28 cellular contexts compared by ENCODE assay signal in the genomic region with DNA sequence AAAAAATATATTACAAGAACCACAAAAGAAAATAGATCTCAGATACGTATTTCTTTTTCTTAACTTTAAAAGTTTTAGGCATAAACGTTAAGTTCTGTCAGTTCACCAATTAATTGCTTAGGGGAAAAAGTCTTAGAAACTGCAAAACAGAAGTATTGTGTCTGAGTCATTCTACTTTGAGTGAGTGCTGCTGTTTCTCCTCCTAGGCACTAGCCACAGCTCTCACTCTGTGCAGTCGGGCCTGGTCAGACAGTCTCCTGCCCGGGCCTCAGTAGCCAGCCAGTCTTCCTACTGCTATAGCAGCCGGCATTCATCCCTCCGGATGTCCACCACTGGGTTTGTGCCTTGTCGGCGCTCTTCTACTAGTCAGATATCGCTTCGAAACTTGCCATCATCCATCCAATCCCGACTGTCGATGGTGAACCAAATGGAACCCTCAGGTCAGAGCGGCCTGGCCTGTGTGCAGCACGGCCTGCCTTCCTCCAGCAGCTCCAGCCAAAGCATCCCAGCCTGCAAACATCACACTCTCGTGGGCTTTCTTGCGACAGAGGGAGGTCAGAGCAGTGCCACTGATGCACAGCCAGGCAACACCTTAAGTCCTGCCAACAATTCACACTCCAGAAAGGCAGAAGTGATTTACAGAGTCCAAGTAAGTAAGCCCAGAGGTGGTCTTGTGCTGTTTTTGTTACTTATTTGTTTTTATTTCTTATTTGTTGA.
DNase-seq lines count a peak whose midpoint lies in the region; ATAC-seq, FAIRE-seq and TF ChIP-seq lines count a peak whose summit lies in the region.
"Had no signal": no experiment of that assay in that cellular context is flagged by ENCODE, and none has a peak within 500 bp of the region (broad histone marks: within the 10 kb centered on the region; RNA-seq: fewer than 3 reads in every experiment).

No MANE protein-coding gene starts in this region.

- intact Hi-C loops in tibial artery (cut with DNase I; ENCODE audit: low total_unique reads) = no loop called here

- no peaks in the 10 kb centered on the region for H3K4me1 ChIP-seq in tibial artery

- peak overlapping the region; percentile 70 for H3K27ac Mint-ChIP-seq in activated T-cell treated with anti-CD3 and anti-CD28 coated beads, Interleukin-2, amount 50 U/mL, for 72 hours
- H3K27ac Mint-ChIP-seq in chondrocyte (ENCODE audit: unreplicated experiment) = peak overlapping the region; percentile 11
- H3K27ac Mint-ChIP-seq in stimulated activated effector memory CD8-positive, alpha-beta T cell treated with anti-CD3 and anti-CD28 coated beads, Interleukin-12 subunit alpha, Interleukin-12 subunit beta, amount 100 ng/mL, for 72 hours = peak overlapping the region; percentile 26
- H3K27ac Mint-ChIP-seq: type B pancreatic cell had no signal

- no peak for ATAC-seq in activated T-cell treated with anti-CD3 and anti-CD28 coated beads, Interleukin-2, amount 50 U/mL, for 72 hours (replicated peaks in 1 of 2)
- no peak for ATAC-seq in stimulated activated effector memory CD8-positive, alpha-beta T cell treated with anti-CD3 and anti-CD28 coated beads, Interleukin-12 subunit alpha, Interleukin-12 subunit beta, amount 100 ng/mL, for 72 hours
- ATAC-seq in GM19397 (IDR thresholded peaks at IDR 0.05; ENCODE audit: unreplicated experiment) = no peak

- peak; percentile 95 for FAIRE-seq in HTR-8/SVneo (lab: Jason Lieb, UNC)
- FAIRE-seq: colon, islet of Langerhans had no signal

- H3K27ac ChIP-seq in tibial artery = no peak overlapping the region
- H3K27ac ChIP-seq: C4-2B, epithelial cell of prostate, KMS-11, left ventricle myocardium inferior, skin epidermis, VCaP had no signal

- no peak overlapping the region for H3K4me3 ChIP-seq in tibial artery
- H3K4me3 ChIP-seq: left ventricle myocardium inferior, skin epidermis had no signal

- no peak overlapping the region for H3K4me3 Mint-ChIP-seq in activated T-cell treated with anti-CD3 and anti-CD28 coated beads, Interleukin-2, amount 50 U/mL, for 72 hours
- no peak overlapping the region for H3K4me3 Mint-ChIP-seq in chondrocyte (ENCODE audit: unreplicated experiment)
- no peak overlapping the region for H3K4me3 Mint-ChIP-seq in stimulated activated effector memory CD8-positive, alpha-beta T cell treated with anti-CD3 and anti-CD28 coated beads, Interleukin-12 subunit alpha, Interleukin-12 subunit beta, amount 100 ng/mL, for 72 hours
- H3K4me3 Mint-ChIP-seq: naive B cell, type B pancreatic cell had no signal

- no peak for DNase-seq in activated T-cell treated with anti-CD3 and anti-CD28 coated beads, Interleukin-2, amount 50 U/mL, for 72 hours
- no peak for DNase-seq in activated T-cell treated with anti-CD3 and anti-CD28 coated beads, Interleukin-2, amount 50 U/mL, for 1 hour
- DNase-seq in HTR-8/SVneo (ENCODE audit: insufficient read length, low spot score) (no peak), chondrocyte (ENCODE audit: low spot score) (no peak), NCI-H345 (lab: John Stamatoyannopoulos, UW) (no peak), tibial artery (no peak)
- DNase-seq in stimulated activated effector memory CD8-positive, alpha-beta T cell treated with anti-CD3 and anti-CD28 coated beads, Interleukin-12 subunit alpha, Interleukin-12 subunit beta, amount 100 ng/mL, for 72 hours (ENCODE audit: low spot score in 2 of 2) = no peak
- DNase-seq: activated CD4-positive, alpha-beta T cell treated with anti-CD3 and anti-CD28 coated beads, Interleukin-2, amount 50 U/mL, for 1 hour; activated CD8-positive, alpha-beta memory T cell treated with anti-CD3 and anti-CD28 coated beads, Interleukin-2, amount 50 U/mL, for 48 hours; activated effector memory CD4-positive, alpha-beta T cell treated with anti-CD3 and anti-CD28 coated beads, Interleukin-2, amount 50 U/mL, for 16 hours; amniotic stem cell; DND-41; effector CD4-positive, alpha-beta T cell; glutamatergic neuron; left ventricle myocardium inferior; naive B cell; NCI-H1694; OCI-M1; SK-N-SH had no signal

- no peaks in the 10 kb centered on the region for H3K27me3 Mint-ChIP-seq in activated T-cell treated with anti-CD3 and anti-CD28 coated beads, Interleukin-2, amount 50 U/mL, for 72 hours (ENCODE audit: low read depth)
- H3K27me3 Mint-ChIP-seq in chondrocyte (ENCODE audit: low read depth) = no peaks in the 10 kb centered on the region
- H3K27me3 Mint-ChIP-seq: naive B cell, type B pancreatic cell had no signal

- H3K9me3 ChIP-seq in tibial artery = no peaks in the 10 kb centered on the region
- H3K9me3 ChIP-seq: left ventricle myocardium inferior, SK-N-SH had no signal

- H3K9me3 Mint-ChIP-seq in activated T-cell treated with anti-CD3 and anti-CD28 coated beads, Interleukin-2, amount 50 U/mL, for 72 hours = no peaks in the 10 kb centered on the region
- no peaks in the 10 kb centered on the region for H3K9me3 Mint-ChIP-seq in chondrocyte (ENCODE audit: low read depth)
- no peaks in the 10 kb centered on the region for H3K9me3 Mint-ChIP-seq in stimulated activated effector memory CD8-positive, alpha-beta T cell treated with anti-CD3 and anti-CD28 coated beads, Interleukin-12 subunit alpha, Interleukin-12 subunit beta, amount 100 ng/mL, for 72 hours
- H3K9me3 Mint-ChIP-seq: naive B cell, type B pancreatic cell had no signal

- no peaks in the 10 kb centered on the region for H3K4me1 Mint-ChIP-seq in activated T-cell treated with anti-CD3 and anti-CD28 coated beads, Interleukin-2, amount 50 U/mL, for 72 hours (ENCODE audit: low read depth)
- H3K4me1 Mint-ChIP-seq in chondrocyte (ENCODE audit: low read depth) = peaks cover 48% of the 10 kb centered on the region
- H3K4me1 Mint-ChIP-seq in stimulated activated effector memory CD8-positive, alpha-beta T cell treated with anti-CD3 and anti-CD28 coated beads, Interleukin-12 subunit alpha, Interleukin-12 subunit beta, amount 100 ng/mL, for 72 hours = peaks cover 4% of the 10 kb centered on the region
- H3K4me1 Mint-ChIP-seq: naive B cell had no signal

- no peak for TF ChIP-seq CTCF in chondrocyte (IDR thresholded peaks at IDR 0.05)
- no peak for TF ChIP-seq CTCF in tibial artery (IDR thresholded peaks at IDR 0.05)

- H3K36me3 ChIP-seq in tibial artery = peaks cover 40 to 53% (median 40%) of the 10 kb centered on the region in 3 donors

- no peaks in the 10 kb centered on the region for H3K27me3 ChIP-seq in tibial artery

- H3K36me3 Mint-ChIP-seq in activated T-cell treated with anti-CD3 and anti-CD28 coated beads, Interleukin-2, amount 50 U/mL, for 72 hours (ENCODE audit: insufficient read depth in 2 of 2) = peaks cover 5 to 17% of the 10 kb centered on the region in 2 donors
- H3K36me3 Mint-ChIP-seq in chondrocyte (ENCODE audit: low read depth) = peaks cover 18% of the 10 kb centered on the region
- peaks cover 99% of the 10 kb centered on the region for H3K36me3 Mint-ChIP-seq in stimulated activated effector memory CD8-positive, alpha-beta T cell treated with anti-CD3 and anti-CD28 coated beads, Interleukin-12 subunit alpha, Interleukin-12 subunit beta, amount 100 ng/mL, for 72 hours

Comparison
In these comparisons a context has a peak if more than half of its experiments do, and no peak if none do; other contexts are left out.
1. H3K27ac Mint-ChIP-seq: peak in every context shown above with its lines; median percentile 70 in activated T-cell treated with anti-CD3 and anti-CD28 coated beads, Interleukin-2, amount 50 U/mL, for 72 hours; 26 in stimulated activated effector memory CD8-positive, alpha-beta T cell treated with anti-CD3 and anti-CD28 coated beads, Interleukin-12 subunit alpha, Interleukin-12 subunit beta, amount 100 ng/mL, for 72 hours; 11 in chondrocyte.